ENCODE assay signal across 10 cellular contexts in the genomic region with DNA sequence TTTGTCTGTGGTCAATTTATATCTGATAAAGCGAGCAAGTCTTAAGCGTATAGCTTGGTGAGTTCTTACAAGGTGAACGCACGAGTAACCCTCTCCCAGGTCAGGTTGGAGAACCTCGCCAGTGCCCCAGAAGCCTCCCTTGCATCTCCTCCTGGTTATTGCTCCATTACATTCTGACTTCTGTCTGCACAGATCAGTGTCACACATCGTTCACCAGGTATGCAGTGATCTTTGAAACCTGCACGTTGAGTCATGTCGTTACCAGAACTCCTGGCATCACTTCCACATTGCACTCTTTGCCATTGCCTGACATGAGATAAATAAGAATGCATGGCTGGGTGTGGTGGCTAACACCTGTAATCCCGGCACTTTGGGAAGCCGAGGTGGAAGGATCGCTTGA. TPM values are rescaled to one million over a fixed set of nuclear protein-coding genes. Genes with fewer than 3 reads are reported as not detected.
A peak's percentile ranks its signal among the peaks of the same experiment; 100 is the strongest.
DNase-seq lines count a peak whose midpoint lies in the region; ATAC-seq and TF ChIP-seq lines count a peak whose summit lies in the region.
"Had no signal": no experiment of that assay in that cellular context is flagged by ENCODE, and none has a peak within 500 bp of the region (broad histone marks: within the 10 kb centered on the region; RNA-seq: fewer than 3 reads in every experiment).

No MANE protein-coding gene starts in this region.

- 92 to 94% methylated on average over 11 of the region's 11 CpGs for WGBS in aorta, 2 donors

- no TSS peak for BruUV-seq in MCF 10A (replicated peaks; lab: Mats Ljungman, UMichigan)

- H3K9me3 Mint-ChIP-seq in MCF 10A (ENCODE audit: unreplicated experiment) = no peaks in the 10 kb centered on the region

- TF ChIP-seq CTCF in MCF 10A (IDR thresholded peaks at IDR 0.05; ENCODE audit: unreplicated experiment) (no peak), breast epithelium (IDR thresholded peaks at IDR 0.05) (no peak)

- H3K4me3 ChIP-seq in breast epithelium (no peak overlapping the region), aorta (ENCODE audit: low read length in 2 of 2) (no peak overlapping the region)

- DNase-seq in MCF 10A (ENCODE audit: unreplicated experiment) (peak; percentile 40), breast epithelium (ENCODE audit: low spot score in 2 of 2) (no peak), aorta (no peak), T-helper 9 cell (no peak), AG08395 (ENCODE audit: low spot score) (no peak)
- DNase-seq in stimulated activated CD4-positive, alpha-beta T cell treated with anti-CD3 and anti-CD28 coated beads, Interleukin-15, amount 100 ng/mL, for 24 hours = no peak
- DNase-seq: cortex of kidney, NCI-H1417 had no signal

- no peaks in the 10 kb centered on the region for H3K36me3 Mint-ChIP-seq in MCF 10A (ENCODE audit: insufficient read depth, unreplicated experiment)

- H3K4me3 Mint-ChIP-seq in MCF 10A (ENCODE audit: unreplicated experiment) = no peak overlapping the region

- H3K9me3 ChIP-seq in breast epithelium (no peaks in the 10 kb centered on the region), aorta (ENCODE audit: control insufficient read depth, low read length) (no peaks in the 10 kb centered on the region)

- CTCF ChIA-PET in MCF 10A (lab: Yijun Ruan, JAX) = interaction anchor here (3.3 kb wide), 1 partner anchor 40 kb away, joined by 10 read pairs; no protein-coding TSS in a partner anchor

- ATAC-seq in HG03342 (IDR thresholded peaks at IDR 0.05; ENCODE audit: unreplicated experiment) = peak; percentile 71
- peak; percentile 89 for ATAC-seq in esophagus mucosa
- ATAC-seq in aorta (ENCODE audit: low FRiP score) = no peak

- H3K4me1 Mint-ChIP-seq in MCF 10A (ENCODE audit: insufficient read depth, unreplicated experiment) = no peaks in the 10 kb centered on the region

- H3K27me3 ChIP-seq in breast epithelium = no peaks in the 10 kb centered on the region
- no peaks in the 10 kb centered on the region for H3K27me3 ChIP-seq in aorta (ENCODE audit: control insufficient read depth in 1 of 2, insufficient read depth in 2 of 2, low read length in 1 of 2)

- H3K36me3 ChIP-seq in breast epithelium (no peaks in the 10 kb centered on the region), aorta (ENCODE audit: control insufficient read depth in 1 of 2, insufficient read depth in 2 of 2, low read length in 1 of 2) (no peaks in the 10 kb centered on the region)

- intact Hi-C loops in MCF 10A (cut with micrococcal nuclease) = no loop called here
- intact Hi-C loops in breast epithelium (cut with DNase I; ENCODE audit: low total_unique reads) = no loop called here
- intact Hi-C loops in aorta (cut with DNase I) = no loop called here

- no peak overlapping the region for H3K27ac ChIP-seq in breast epithelium
- no peak overlapping the region for H3K27ac ChIP-seq in aorta (ENCODE audit: low read depth in 1 of 2, low read length in 2 of 2)

- H3K4me1 ChIP-seq in breast epithelium = no peaks in the 10 kb centered on the region
- H3K4me1 ChIP-seq in aorta (ENCODE audit: control insufficient read depth in 1 of 2, insufficient read depth in 2 of 2, low read length in 2 of 2) = no peaks in the 10 kb centered on the region

- no peak overlapping the region for H3K27ac Mint-ChIP-seq in MCF 10A (ENCODE audit: low read depth, unreplicated experiment)

- POLR2A ChIA-PET in MCF 10A (lab: Yijun Ruan, JAX) = interaction anchor here (1.0 kb wide), 1 partner anchor 7 kb away, joined by 3 read pairs; no protein-coding TSS in a partner anchor

- no peaks in the 10 kb centered on the region for H3K27me3 Mint-ChIP-seq in MCF 10A (ENCODE audit: insufficient read depth, unreplicated experiment)

- no peak for TF ChIP-seq POLR2A in breast epithelium (IDR thresholded peaks at IDR 0.05)

RNA-seq across cellular contexts. Expression of a gene that starts 44.2 kb away (rescaled TPM):
- total RNA-seq in MCF 10A (2022) = 0.34 and 0.63 TPM in 2 replicates
- 100 to 1,000 TPM in 2 of 3 donors, 10 to 100 TPM in 1; 40.7 to 368 (median 127) TPM for total RNA-seq in breast epithelium
- 1.8 TPM for total RNA-seq in esophagus mucosa
- total RNA-seq in aorta = 100 to 1,000 TPM in 1 of 2 donors, 10 to 100 TPM in 1; 77.7 to 101 TPM
- 10 to 100 TPM; 19.2 to 69.3 TPM for polyA plus RNA-seq in aorta

Comparison
In these comparisons a context has a peak if more than half of its experiments do, and no peak if none do; other contexts are left out.
1. RNA of a gene that starts 44.2 kb away (total RNA-seq): 40.7 to 368 TPM in breast epithelium and 77.7 to 101 TPM in aorta; 1.8 TPM in esophagus mucosa (single experiment) and 0.34 to 0.63 TPM in MCF 10A; every median in the first group is over 10 times any median in the second.